14 cellular contexts compared by ENCODE assay signal in genomic region chr9:112072721-112073553, GRCh38.
DNase-seq lines count a peak whose midpoint lies in the region; ATAC-seq, FAIRE-seq and TF ChIP-seq lines count a peak whose summit lies in the region.
"Had no signal": no experiment of that assay in that cellular context is flagged by ENCODE, and none has a peak within 500 bp of the region (broad histone marks: within the 10 kb centered on the region; RNA-seq: fewer than 3 reads in every experiment).

No MANE protein-coding gene starts in this region.

- no peak overlapping the region for H3K4me3 ChIP-seq in A549
- peak overlapping the region in 1 of 2 donors; percentile 8 for H3K4me3 ChIP-seq in muscle layer of colon (ENCODE audit: low read depth in 1 of 2, low read length in 2 of 2)
- H3K4me3 ChIP-seq: vagina had no signal

- TF ChIP-seq CTCF in A549 (IDR thresholded peaks at IDR 0.05): no peak

- no peaks in the 10 kb centered on the region for H3K27me3 ChIP-seq in muscle layer of colon (ENCODE audit: control insufficient read depth in 1 of 2, insufficient read depth in 2 of 2, low read length in 2 of 2)
- H3K27me3 ChIP-seq: vagina had no signal

- DNase-seq in A549 (ENCODE audit: low read depth in 1 of 2, low spot score in 1 of 2) (peak in 1 of 2 experiments; percentile 51), HUDEP-2 (lab: John Stamatoyannopoulos, UW; ENCODE audit: unreplicated experiment in 76 of 76) (peak in 52 of 76 experiments; percentile 4 to 71 (median 32)), brain pericyte (ENCODE audit: low read depth, low spot score) (peak; percentile 22), NCI-H748 treated with DMSO at 0.1 percent for 48 hours (lab: John Stamatoyannopoulos, UW) (no peak)
- DNase-seq in activated CD4-positive, alpha-beta T cell treated with anti-CD3 and anti-CD28 coated beads for 48 hours: no peak
- DNase-seq in activated T-cell treated with anti-CD3 and anti-CD28 coated beads, Interleukin-2, amount 50 U/mL, for 4 hours: no peak
- DNase-seq: CD4-positive, CD25-positive, alpha-beta regulatory T cell; NCI-H187 treated with DMSO at 0.1 percent for 48 hours; SW 1271 had no signal

- peaks cover 13% of the 10 kb centered on the region for H3K36me3 Mint-ChIP-seq in activated T-cell treated with anti-CD3 and anti-CD28 coated beads, Interleukin-2, amount 50 U/mL, for 4 hours (ENCODE audit: insufficient read depth)

- WGBS in A549 (ENCODE audit: missing lambda C conversion rate): 58% methylated on average over 8 of the region's 9 CpGs

- TF ChIP-seq EP300 in A549 (IDR thresholded peaks at IDR 0.05): peak; percentile 48 to 68; a peak in 3 of 5 replicates

- POLR2A ChIA-PET in A549 (lab: Yijun Ruan, JAX): interaction anchor here (0.6 to 2.7 kb wide), 3 partner anchors 31 to 177 kb away, joined by 3 to 24 read pairs (median 4); partner anchors contain the start of gene UGCG

- peaks cover 34% of the 10 kb centered on the region for H3K4me1 ChIP-seq in A549
- peaks cover 22% of the 10 kb centered on the region for H3K4me1 ChIP-seq in muscle layer of colon (ENCODE audit: insufficient read depth, low read length)

- H3K4me2 ChIP-seq in A549: peak overlapping the region; percentile 45

- no peak overlapping the region for H3K4me3 Mint-ChIP-seq in activated T-cell treated with anti-CD3 and anti-CD28 coated beads, Interleukin-2, amount 50 U/mL, for 4 hours
- H3K4me3 Mint-ChIP-seq: CD4-positive, CD25-positive, alpha-beta regulatory T cell had no signal

- FAIRE-seq in A549 (lab: Jason Lieb, UNC): no peak
- FAIRE-seq: H1 had no signal

- no peaks in the 10 kb centered on the region for H3K9me3 Mint-ChIP-seq in activated T-cell treated with anti-CD3 and anti-CD28 coated beads, Interleukin-2, amount 50 U/mL, for 4 hours
- H3K9me3 Mint-ChIP-seq: CD4-positive, CD25-positive, alpha-beta regulatory T cell had no signal

- TF ChIP-seq RAD21 in A549 (conservative IDR thresholded peaks at IDR 0.05 in 1 of 2, IDR thresholded peaks at IDR 0.05 in 1 of 2): 0 out of 5 replicates have a peak, but pooled peaks of 1 of the 2 experiments have one; percentile 8

- peak overlapping the region; percentile 65 to 86 for H3K27ac ChIP-seq in A549
- peak overlapping the region; percentile 46 for H3K27ac ChIP-seq in muscle layer of colon (ENCODE audit: low read depth, low read length)
- H3K27ac ChIP-seq: HL-60 had no signal

- ATAC-seq in A549: peak in 1 of 2 experiments; percentile 67; a peak in 3 of 6 replicates
- ATAC-seq in GM18870 (IDR thresholded peaks at IDR 0.05; ENCODE audit: unreplicated experiment): no peak
- ATAC-seq in activated T-cell treated with anti-CD3 and anti-CD28 coated beads, Interleukin-2, amount 50 U/mL, for 4 hours: no peak

- H3K27me3 Mint-ChIP-seq in activated T-cell treated with anti-CD3 and anti-CD28 coated beads, Interleukin-2, amount 50 U/mL, for 4 hours (ENCODE audit: low read depth): no peaks in the 10 kb centered on the region

- no peaks in the 10 kb centered on the region for H3K36me3 ChIP-seq in muscle layer of colon (ENCODE audit: insufficient read depth, low read length)
- H3K36me3 ChIP-seq: vagina had no signal

- peaks cover 28% of the 10 kb centered on the region for H3K4me1 Mint-ChIP-seq in activated T-cell treated with anti-CD3 and anti-CD28 coated beads, Interleukin-2, amount 50 U/mL, for 4 hours (ENCODE audit: low read depth)

- TF ChIP-seq POLR2A in A549 (IDR thresholded peaks at IDR 0.05; ENCODE audit: low read length): no peak

- CTCF ChIA-PET in A549 (lab: Yijun Ruan, JAX): interaction anchor here (0.7 to 4.7 kb wide), 5 partner anchors 51 to 475 kb away, joined by 3 to 40 read pairs (median 4); no protein-coding TSS in a partner anchor

- H3K9ac ChIP-seq in muscle layer of colon (ENCODE audit: low read length): no peak overlapping the region

- H3K9me3 ChIP-seq in A549 (no peaks in the 10 kb centered on the region), muscle layer of colon (ENCODE audit: low read length) (no peaks in the 10 kb centered on the region)
- H3K9me3 ChIP-seq: vagina had no signal

TF ChIP-seq in A549, 52 proteins besides CTCF, POLR2A, EP300 and RAD21:
- TF ChIP-seq ELK1 (IDR thresholded peaks at IDR 0.05; ENCODE audit: low read depth, low read length) (no peak), CEBPB (IDR thresholded peaks at IDR 0.05) (peak in 1 of 2 experiments; percentile 44; a peak in 1 of 4 replicates), FOSL2 (IDR thresholded peaks at IDR 0.05) (no peak), FOSL2 (CRISPR knock-in tag; IDR thresholded peaks at IDR 0.05) (peak; percentile 61), ATOH8 (CRISPR knock-in tag; IDR thresholded peaks at IDR 0.05; ENCODE audit: low read depth) (peak; percentile 49; the same call in 1 of the 2 replicates)

Comparison
In these comparisons a context has a peak if more than half of its experiments do, and no peak if none do; other contexts are left out.
1. DNase-seq: peak in HUDEP-2 (52 of 76) and brain pericyte (single experiment); none in activated CD4-positive, alpha-beta T cell treated with anti-CD3 and anti-CD28 coated beads for 48 hours (single experiment), activated T-cell treated with anti-CD3 and anti-CD28 coated beads, Interleukin-2, amount 50 U/mL, for 4 hours (single experiment) and NCI-H748 treated with DMSO at 0.1 percent for 48 hours (single experiment).